ENCODE assay signal across 6 cellular contexts in genomic region chr2:185035906-185036305, GRCh38.
"Had no signal": no experiment of that assay in that cellular context is flagged by ENCODE, and none has a peak within 500 bp of the region (broad histone marks: within the 10 kb centered on the region; RNA-seq: fewer than 3 reads in every experiment).

No MANE protein-coding gene starts in this region.

- DNase-seq: H9, HCEC 1CT, IMR-90, KG1 had no signal

- ATAC-seq: GM23338, K562 had no signal
